14 cellular contexts compared by ENCODE assay signal in the genomic region with DNA sequence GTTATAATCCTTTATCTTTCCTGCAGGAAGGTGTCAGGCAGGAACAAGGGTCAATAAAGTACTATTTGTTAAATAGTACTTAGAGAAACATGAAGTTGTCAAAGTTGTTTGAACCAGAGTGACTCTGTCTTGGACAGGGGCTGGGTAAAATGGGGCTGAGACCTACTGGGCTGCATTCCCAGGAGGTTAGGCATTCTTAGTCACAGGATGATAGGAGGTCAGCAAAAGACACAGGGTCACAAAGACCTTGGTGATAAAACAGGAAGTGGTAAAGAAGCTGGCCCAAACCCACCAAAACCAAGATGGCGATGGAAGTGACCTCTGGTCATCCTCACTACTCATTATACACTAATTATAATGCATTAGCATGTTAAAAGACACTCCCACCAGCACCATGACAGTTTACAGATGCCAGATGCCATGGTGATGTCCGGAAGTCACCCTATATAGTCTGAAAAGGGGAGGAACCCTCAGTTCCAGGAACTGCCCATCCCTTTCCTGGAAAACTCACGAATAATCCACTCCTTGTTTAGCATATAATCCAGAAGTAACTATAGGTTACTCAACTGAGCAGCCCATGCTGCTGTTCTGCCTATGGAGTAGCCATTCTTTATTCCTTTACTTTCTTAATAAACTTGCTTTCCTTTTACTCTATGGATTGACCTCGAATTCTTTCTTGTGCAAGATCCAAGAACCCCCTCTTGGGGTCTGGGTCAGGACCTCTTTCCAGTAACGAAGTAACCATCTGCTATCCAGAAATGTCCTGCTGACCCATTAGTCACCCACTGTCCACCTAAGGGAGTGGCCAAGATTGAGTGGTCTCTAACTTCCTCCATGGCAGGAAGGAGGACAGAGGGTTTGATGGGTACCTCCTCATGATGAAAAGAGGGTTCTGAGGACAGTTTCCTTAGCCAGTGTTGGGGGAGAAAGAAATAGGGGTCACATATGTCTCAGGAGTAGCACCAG. TPM values are rescaled to one million over a fixed set of nuclear protein-coding genes. Genes with fewer than 3 reads are reported as not detected.
DNase-seq lines count a peak whose midpoint lies in the region; TF ChIP-seq lines count a peak whose summit lies in the region.
"Had no signal": no experiment of that assay in that cellular context is flagged by ENCODE, and none has a peak within 500 bp of the region (broad histone marks: within the 10 kb centered on the region; RNA-seq: fewer than 3 reads in every experiment).

No MANE protein-coding gene starts in this region.

- H3K9ac ChIP-seq in HUES6 (ENCODE audit: low read length): peak overlapping the region; percentile 34

- peak overlapping the region; percentile 76; the same call in 1 of the 2 replicates for H3K27ac ChIP-seq in HUES6 (ENCODE audit: low read depth, low read length)
- H3K27ac ChIP-seq in adrenal gland: peak overlapping the region in 1 of 5 donors; percentile 75
- peak overlapping the region; percentile 91 for H3K27ac ChIP-seq in hepatocyte
- peak overlapping the region; percentile 24 for H3K27ac ChIP-seq in suprapubic skin
- H3K27ac ChIP-seq: HL-60, left ventricle myocardium inferior, WERI-Rb-1 had no signal

- H3K4me1 ChIP-seq in HUES6 (ENCODE audit: control insufficient read depth, insufficient read depth, low read length) (peaks cover 19% of the 10 kb centered on the region), adrenal gland (replicated peaks in 1 of 2) (no peaks in the 10 kb centered on the region), hepatocyte (ENCODE audit: insufficient read depth) (peaks cover 13% of the 10 kb centered on the region), suprapubic skin (peaks cover 10% of the 10 kb centered on the region)
- H3K4me1 ChIP-seq: left ventricle myocardium inferior had no signal

- no peaks in the 10 kb centered on the region for H4K20me1 ChIP-seq in hepatocyte (ENCODE audit: insufficient read depth, poor library complexity, severe bottlenecking)

- no peak for TF ChIP-seq EP300 in suprapubic skin (IDR thresholded peaks at IDR 0.05)

- H3K36me3 ChIP-seq in HUES6 (ENCODE audit: control insufficient read depth, insufficient read depth, low read length) (no peaks in the 10 kb centered on the region; the same call in 1 of the 2 replicates), adrenal gland (replicated peaks in 1 of 2) (no peaks in the 10 kb centered on the region), hepatocyte (replicated peaks; ENCODE audit: insufficient read depth, low read depth) (no peaks in the 10 kb centered on the region), suprapubic skin (no peaks in the 10 kb centered on the region)
- H3K36me3 ChIP-seq: left ventricle myocardium inferior, WERI-Rb-1 had no signal

- peaks cover 40% of the 10 kb centered on the region for H3K9me3 ChIP-seq in HUES6 (ENCODE audit: control insufficient read depth, insufficient read depth, low read depth, low read length)
- H3K9me3 ChIP-seq in adrenal gland (replicated peaks in 1 of 3): peaks cover 0 to 10% (median 0%) of the 10 kb centered on the region in 3 donors
- H3K9me3 ChIP-seq in hepatocyte (ENCODE audit: low read depth): peaks cover 10% of the 10 kb centered on the region
- H3K9me3 ChIP-seq in suprapubic skin: peaks cover 5% of the 10 kb centered on the region

- no peaks in the 10 kb centered on the region for H3K9me2 ChIP-seq in hepatocyte (replicated peaks; ENCODE audit: insufficient read depth)

- no peaks in the 10 kb centered on the region for H3K27me3 ChIP-seq in HUES6 (ENCODE audit: control insufficient read depth, insufficient read depth, low read length)
- H3K27me3 ChIP-seq in adrenal gland: no peaks in the 10 kb centered on the region
- no peaks in the 10 kb centered on the region for H3K27me3 ChIP-seq in hepatocyte
- no peaks in the 10 kb centered on the region for H3K27me3 ChIP-seq in suprapubic skin

- no peak for TF ChIP-seq CTCF in adrenal gland (IDR thresholded peaks at IDR 0.05)
- no peak for TF ChIP-seq CTCF in hepatocyte (IDR thresholded peaks at IDR 0.05; ENCODE audit: poor library complexity)
- no peak for TF ChIP-seq CTCF in suprapubic skin (IDR thresholded peaks at IDR 0.05)

- H3K4me3 ChIP-seq in HUES6 (ENCODE audit: low read depth, low read length): 0 out of 2 replicates have a peak overlapping the region, but pooled peaks have one; percentile 11
- no peak overlapping the region for H3K4me3 ChIP-seq in adrenal gland
- no peak overlapping the region for H3K4me3 ChIP-seq in hepatocyte
- H3K4me3 ChIP-seq in suprapubic skin: no peak overlapping the region
- H3K4me3 ChIP-seq: coronary artery, left ventricle myocardium inferior had no signal

- H2AFZ ChIP-seq in hepatocyte: no peak overlapping the region

- intact Hi-C loops in adrenal gland (cut with DNase I): no loop called here

- no peaks in the 10 kb centered on the region for H3K79me2 ChIP-seq in hepatocyte

- peak; percentile 44 to 69 (median 55) for DNase-seq in adrenal gland
- DNase-seq in hepatocyte (ENCODE audit: low spot score): no peak
- no peak for DNase-seq in suprapubic skin (ENCODE audit: low spot score in 2 of 2)
- no peak for DNase-seq in ureter (ENCODE audit: low spot score)
- DNase-seq in NCI-H2029 treated with DMSO at 0.1 percent for 48 hours (lab: John Stamatoyannopoulos, UW): no peak
- DNase-seq in NCI-H2196 treated with DMSO at 0.1 percent for 48 hours (lab: John Stamatoyannopoulos, UW; ENCODE audit: unreplicated experiment): no peak
- DNase-seq: activated CD8-positive, alpha-beta memory T cell treated with anti-CD3 and anti-CD28 coated beads, Interleukin-2, amount 10 ng/mL, durations not matched to agents 7 days and 5 days; left ventricle myocardium inferior; NCI-H1048; NCI-H446 treated with DMSO at 0.1 percent for 48 hours; WERI-Rb-1 had no signal

- WGBS in adrenal gland, 4 donors: 62 to 65% (median 63%) methylated on average over 5 of the region's 5 CpGs
- 89% methylated on average over 5 of the region's 5 CpGs for WGBS in hepatocyte (ENCODE audit: low lambda C conversion rate, missing lambda C conversion rate)
- 63% methylated on average over 5 of the region's 5 CpGs for WGBS in suprapubic skin

- no peak overlapping the region for H3K4me2 ChIP-seq in hepatocyte

- TF ChIP-seq POLR2A in adrenal gland (IDR thresholded peaks at IDR 0.05) (no peak), suprapubic skin (IDR thresholded peaks at IDR 0.05) (no peak)

RNA-seq across cellular contexts. Expression of a gene that starts 19.6 kb away (rescaled TPM):
- total RNA-seq in adrenal gland: not detected
- not detected for polyA plus RNA-seq in adrenal gland
- total RNA-seq in hepatocyte: 0.43 and 1.2 TPM in 2 replicates
- 0.57 and 1.5 TPM in 2 replicates for polyA plus RNA-seq in hepatocyte
- total RNA-seq in suprapubic skin: not detected
- not detected for total RNA-seq in ureter
- total RNA-seq: activated CD8-positive, alpha-beta memory T cell treated with anti-CD3 and anti-CD28 coated beads, Interleukin-2, amount 10 ng/mL, durations not matched to agents 7 days and 5 days; left ventricle myocardium inferior had no signal

Comparison
In these comparisons a context has a peak if more than half of its experiments do, and no peak if none do; other contexts are left out.
1. DNase-seq: peak in adrenal gland (7 of 7); none in hepatocyte (single experiment), suprapubic skin (0 of 2), ureter (single experiment), NCI-H2029 treated with DMSO at 0.1 percent for 48 hours (single experiment) and NCI-H2196 treated with DMSO at 0.1 percent for 48 hours (single experiment).